17 cellular contexts compared by ENCODE assay signal in the genomic region with DNA sequence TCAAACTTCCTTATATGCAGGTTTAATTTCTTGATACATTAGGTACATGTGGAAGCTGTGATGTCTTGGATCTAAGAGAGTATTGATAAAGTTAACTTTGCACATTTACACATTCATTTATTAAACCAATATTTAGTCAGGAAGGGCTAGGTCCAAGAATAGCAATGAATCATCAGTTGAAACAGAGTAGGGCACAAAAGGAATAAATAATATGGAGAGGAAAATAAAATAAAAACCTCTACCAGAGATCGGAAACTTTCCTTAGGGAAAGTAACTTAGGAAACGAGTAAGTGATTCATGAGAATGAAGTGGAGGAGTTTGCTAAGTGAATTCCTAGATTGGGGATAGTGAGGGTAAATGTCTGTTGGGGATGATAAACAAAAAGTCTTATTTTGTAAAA.
DNase-seq lines count a peak whose midpoint lies in the region; ATAC-seq, FAIRE-seq and TF ChIP-seq lines count a peak whose summit lies in the region.
"Had no signal": no experiment of that assay in that cellular context is flagged by ENCODE, and none has a peak within 500 bp of the region (broad histone marks: within the 10 kb centered on the region; RNA-seq: fewer than 3 reads in every experiment).

No MANE protein-coding gene starts in this region.

- H3K9me3 ChIP-seq in mammary epithelial cell (replicated peaks; ENCODE audit: insufficient read depth, low read length) (no peaks in the 10 kb centered on the region), breast epithelium (no peaks in the 10 kb centered on the region), fibroblast of lung (ENCODE audit: control insufficient read depth, insufficient read depth, low read depth, low read length) (no peaks in the 10 kb centered on the region), pancreas (no peaks in the 10 kb centered on the region)

- H3K27me3 Mint-ChIP-seq in chondrocyte (ENCODE audit: low read depth) = no peaks in the 10 kb centered on the region

- peaks cover 2% of the 10 kb centered on the region for H3K9me3 Mint-ChIP-seq in chondrocyte (ENCODE audit: low read depth)
- H3K9me3 Mint-ChIP-seq: CD8-positive, alpha-beta T cell had no signal

- peaks cover 17% of the 10 kb centered on the region for H3K4me1 Mint-ChIP-seq in chondrocyte (ENCODE audit: low read depth)
- H3K4me1 Mint-ChIP-seq: CD14-positive monocyte had no signal

- no peaks in the 10 kb centered on the region for H3K36me3 Mint-ChIP-seq in chondrocyte (ENCODE audit: low read depth)
- H3K36me3 Mint-ChIP-seq: CD14-positive monocyte; CD8-positive, alpha-beta T cell had no signal

- TF ChIP-seq CTCF in mammary epithelial cell (conservative IDR thresholded peaks at IDR 0.05 in 1 of 2, IDR thresholded peaks at IDR 0.05 in 1 of 2; ENCODE audit: extremely low read depth in 1 of 2, insufficient read depth in 1 of 2, low read depth in 1 of 2, low read length in 2 of 2) (no peak), breast epithelium (IDR thresholded peaks at IDR 0.05) (no peak), chondrocyte (IDR thresholded peaks at IDR 0.05) (no peak), fibroblast of lung (conservative IDR thresholded peaks at IDR 0.05 in 1 of 2, IDR thresholded peaks at IDR 0.05 in 1 of 2; ENCODE audit: low read depth in 1 of 2, low read length in 2 of 2) (no peak), pancreas (IDR thresholded peaks at IDR 0.05) (no peak)

- DNase-seq in mammary epithelial cell = peak; percentile 31
- DNase-seq in breast epithelium (ENCODE audit: low spot score in 2 of 2) = no peak
- DNase-seq in chondrocyte (ENCODE audit: low spot score) = no peak
- DNase-seq in fibroblast of lung (ENCODE audit: low read depth in 2 of 2) = peak; percentile 5 to 56
- DNase-seq in pancreas = no peak
- DNase-seq in NCI-H446 treated with DMSO at 0.1 percent for 48 hours (lab: John Stamatoyannopoulos, UW) = no peak
- no peak for DNase-seq in hippocampal formation (lab: John Stamatoyannopoulos, UW)
- no peak for DNase-seq in NCI-H524 (lab: John Stamatoyannopoulos, UW)
- DNase-seq: CD8-positive, alpha-beta T cell; COR-L47; DMS53; GF-D8 had no signal

- no peaks in the 10 kb centered on the region for H3K36me3 ChIP-seq in mammary epithelial cell (ENCODE audit: insufficient read depth, low read length)
- H3K36me3 ChIP-seq in breast epithelium = no peaks in the 10 kb centered on the region
- no peaks in the 10 kb centered on the region for H3K36me3 ChIP-seq in fibroblast of lung (ENCODE audit: control insufficient read depth, insufficient read depth, low read length)
- H3K36me3 ChIP-seq in pancreas = no peaks in the 10 kb centered on the region

- no peak overlapping the region for H3K9ac ChIP-seq in mammary epithelial cell (ENCODE audit: insufficient read depth, low read length)
- no peak overlapping the region for H3K9ac ChIP-seq in fibroblast of lung (ENCODE audit: insufficient read depth, low read length)

- no peak for TF ChIP-seq POLR2A in breast epithelium (IDR thresholded peaks at IDR 0.05)

- H3K4me3 Mint-ChIP-seq in chondrocyte (ENCODE audit: unreplicated experiment) = no peak overlapping the region
- H3K4me3 Mint-ChIP-seq: CD14-positive monocyte; CD8-positive, alpha-beta T cell had no signal

- ATAC-seq in pancreas = peak; percentile 71 to 93 (median 88)
- ATAC-seq: CD8-positive, alpha-beta T cell; HCT116 had no signal

- no peak overlapping the region for H3K4me3 ChIP-seq in mammary epithelial cell (replicated peaks in 1 of 3; ENCODE audit: insufficient read depth in 1 of 3, low read depth in 2 of 3, low read length in 3 of 3)
- H3K4me3 ChIP-seq in breast epithelium = no peak overlapping the region
- no peak overlapping the region for H3K4me3 ChIP-seq in fibroblast of lung (replicated peaks in 1 of 4; ENCODE audit: control extremely low read depth in 1 of 4, insufficient read depth in 1 of 4, low read depth in 3 of 4, low read length in 4 of 4)
- no peak overlapping the region for H3K4me3 ChIP-seq in pancreas

- 25% methylated on average over 2 of the region's 2 CpGs for WGBS in mammary epithelial cell (ENCODE audit: low coverage, missing lambda C conversion rate)
- WGBS in pancreas, 2 donors = 31 to 44% methylated on average over 2 of the region's 2 CpGs

- H3K27me3 ChIP-seq in mammary epithelial cell (ENCODE audit: insufficient read depth, low read length) (no peaks in the 10 kb centered on the region), breast epithelium (no peaks in the 10 kb centered on the region), fibroblast of lung (ENCODE audit: control insufficient read depth, insufficient read depth, low read length) (no peaks in the 10 kb centered on the region), pancreas (no peaks in the 10 kb centered on the region)

- H2AFZ ChIP-seq in mammary epithelial cell (ENCODE audit: low read depth, low read length) (no peak overlapping the region), fibroblast of lung (ENCODE audit: low read length) (no peak overlapping the region)

- dilution Hi-C loops in mammary epithelial cell (cut with HindIII; ENCODE audit: low sequenced_read_pairs) = no loop called here

- H3K4me2 ChIP-seq in mammary epithelial cell (ENCODE audit: insufficient read depth, low read depth, low read length) (peak overlapping the region; percentile 51), fibroblast of lung (ENCODE audit: extremely low read depth, insufficient read depth, low read length) (no peak overlapping the region)

- no peaks in the 10 kb centered on the region for H3K79me2 ChIP-seq in mammary epithelial cell (ENCODE audit: insufficient read depth, low read length)
- no peaks in the 10 kb centered on the region for H3K79me2 ChIP-seq in fibroblast of lung (ENCODE audit: control insufficient read depth, insufficient read depth, low read length)

- no TSS peak for BruUV-seq in mammary epithelial cell (replicated peaks; lab: Mats Ljungman, UMichigan)

- peak overlapping the region; percentile 77 for H3K27ac ChIP-seq in mammary epithelial cell (ENCODE audit: insufficient read depth, low read depth, low read length)
- no peak overlapping the region for H3K27ac ChIP-seq in breast epithelium
- H3K27ac ChIP-seq in fibroblast of lung (ENCODE audit: insufficient read depth, low read length) = no peak overlapping the region
- peak overlapping the region in 1 of 4 donors; percentile 48 for H3K27ac ChIP-seq in pancreas
- H3K27ac ChIP-seq: 22Rv1, HL-60 had no signal

- intact Hi-C loops in mammary epithelial cell (cut with micrococcal nuclease) (no loop called here), breast epithelium (cut with DNase I; ENCODE audit: low total_unique reads) (no loop called here), pancreas (cut with DNase I) (no loop called here)

- H4K20me1 ChIP-seq in mammary epithelial cell (ENCODE audit: insufficient read depth, low read length) (no peaks in the 10 kb centered on the region), fibroblast of lung (ENCODE audit: control insufficient read depth, extremely low read depth, insufficient read depth, low read length) (no peaks in the 10 kb centered on the region)

- FAIRE-seq in pancreas (lab: Jason Lieb, UNC) = no peak
- FAIRE-seq: H54 had no signal

- CTCF ChIA-PET in mammary epithelial cell (lab: Charles Lee; ENCODE audit: low non-redundant PET) = no interaction called here

- H3K27ac Mint-ChIP-seq in chondrocyte (ENCODE audit: unreplicated experiment) = peak overlapping the region; percentile 6
- H3K27ac Mint-ChIP-seq: CD14-positive monocyte; CD8-positive, alpha-beta T cell had no signal

- H3K4me1 ChIP-seq in mammary epithelial cell (ENCODE audit: insufficient read depth, low read length) (peaks cover 26% of the 10 kb centered on the region), breast epithelium (no peaks in the 10 kb centered on the region), fibroblast of lung (ENCODE audit: control insufficient read depth, extremely low read depth, insufficient read depth, low read length) (no peaks in the 10 kb centered on the region), pancreas (peaks cover 0 to 15% (median 12%) of the 10 kb centered on the region in 3 donors)

- in situ Hi-C loops in mammary epithelial cell (cut with MboI; ENCODE audit: low sequenced_read_pairs in 2 of 2) = no loop called here

Comparison
In these comparisons a context has a peak if more than half of its experiments do, and no peak if none do; other contexts are left out.
1. DNase-seq: peak in mammary epithelial cell (single experiment) and fibroblast of lung (2 of 2); none in breast epithelium (0 of 2), chondrocyte (single experiment), pancreas (0 of 6), NCI-H446 treated with DMSO at 0.1 percent for 48 hours (single experiment), hippocampal formation (0 of 2) and NCI-H524 (0 of 2).